25 cellular contexts compared by ENCODE assay signal in genomic region chr1:34418166-34418565, GRCh38.
"Had no signal": no experiment of that assay in that cellular context is flagged by ENCODE, and none has a peak within 500 bp of the region (broad histone marks: within the 10 kb centered on the region; RNA-seq: fewer than 3 reads in every experiment).

No MANE protein-coding gene starts in this region.

- H3K27ac ChIP-seq: neutrophil, pancreas, psoas muscle, right lobe of liver, sigmoid colon, stomach, thoracic aorta, thyroid gland, tibial nerve, upper lobe of left lung, vagina had no signal

- H3K9me3 ChIP-seq: neutrophil, pancreas, psoas muscle, right lobe of liver, sigmoid colon, stomach, thoracic aorta, thyroid gland, tibial nerve, upper lobe of left lung, vagina had no signal

- H3K4me3 ChIP-seq: pancreas, psoas muscle, right lobe of liver, sigmoid colon, stomach, thoracic aorta, thyroid gland, tibial nerve, upper lobe of left lung, vagina had no signal

- ATAC-seq: natural killer cell treated with Interleukin-12 subunit alpha and Interleukin-12 subunit beta and Interleukin-15 and Interleukin-18, amount 100 ng/mL, for 72 hours; pancreas; psoas muscle; right cardiac atrium; right lobe of liver; stimulated activated effector memory CD8-positive, alpha-beta T cell treated with anti-CD3 and anti-CD28 coated beads, Interleukin-12 subunit alpha, Interleukin-12 subunit beta, amount 100 ng/mL, for 72 hours; stimulated activated naive B cell treated with anti-CD40 and anti-IgM and Interleukin-4, amounts not matched to agents 10 μg/mL and 1 μg/mL and 100 μg/mL, for 72 hours had no signal

- H3K4me1 ChIP-seq: pancreas, psoas muscle, right lobe of liver, sigmoid colon, stomach, thyroid gland, tibial nerve, upper lobe of left lung had no signal

- FAIRE-seq: pancreas, small intestine, urothelium cell line had no signal

- DNase-seq: nephron progenitor cell; nucleus accumbens; pancreas; psoas muscle; right cardiac atrium; right lobe of liver; sigmoid colon; small intestine; stimulated activated CD4-positive, alpha-beta T cell treated with anti-CD3 and anti-CD28 coated beads, Interleukin-15, amount 100 ng/mL, for 24 hours; stimulated activated CD4-positive, alpha-beta T cell treated with anti-CD3 and anti-CD28 coated beads, Interleukin-2, amount 100 ng/mL, for 24 hours; stimulated activated CD4-positive, alpha-beta T cell treated with anti-CD3 and anti-CD28 coated beads, Interleukin-2, amount 100 ng/mL, for 48 hours; stimulated activated CD4-positive, alpha-beta T cell treated with anti-CD3 and anti-CD28 coated beads, Interleukin-4, amount 100 ng/mL, for 24 hours; stimulated activated naive B cell treated with anti-CD40 and anti-IgM and Interleukin-4, amounts not matched to agents 10 μg/mL and 1 μg/mL and 100 μg/mL, for 72 hours; stimulated activated naive CD4-positive, alpha-beta T cell treated with Interleukin-2 at 50 U/mL for 16 hours; stomach; thyroid gland; trophoblast cell; upper lobe of left lung had no signal

- H3K36me3 ChIP-seq: neutrophil, pancreas, right lobe of liver, sigmoid colon, stomach, thoracic aorta, thyroid gland, tibial nerve, upper lobe of left lung, vagina had no signal

- H3K27me3 ChIP-seq: neutrophil, pancreas, right lobe of liver, thyroid gland, tibial nerve, upper lobe of left lung, vagina had no signal
